ENCODE assay signal across 1 cellular context in genomic region chr4:184537269-184538022, GRCh38.
TF ChIP-seq lines count a peak whose summit lies in the region.

No MANE protein-coding gene starts in this region.

TF ChIP-seq in K562, 482 proteins besides CTCF, POLR2A, EP300 and RAD21 (continued from another document and continues in another):
- TF ChIP-seq, protein P1, sequence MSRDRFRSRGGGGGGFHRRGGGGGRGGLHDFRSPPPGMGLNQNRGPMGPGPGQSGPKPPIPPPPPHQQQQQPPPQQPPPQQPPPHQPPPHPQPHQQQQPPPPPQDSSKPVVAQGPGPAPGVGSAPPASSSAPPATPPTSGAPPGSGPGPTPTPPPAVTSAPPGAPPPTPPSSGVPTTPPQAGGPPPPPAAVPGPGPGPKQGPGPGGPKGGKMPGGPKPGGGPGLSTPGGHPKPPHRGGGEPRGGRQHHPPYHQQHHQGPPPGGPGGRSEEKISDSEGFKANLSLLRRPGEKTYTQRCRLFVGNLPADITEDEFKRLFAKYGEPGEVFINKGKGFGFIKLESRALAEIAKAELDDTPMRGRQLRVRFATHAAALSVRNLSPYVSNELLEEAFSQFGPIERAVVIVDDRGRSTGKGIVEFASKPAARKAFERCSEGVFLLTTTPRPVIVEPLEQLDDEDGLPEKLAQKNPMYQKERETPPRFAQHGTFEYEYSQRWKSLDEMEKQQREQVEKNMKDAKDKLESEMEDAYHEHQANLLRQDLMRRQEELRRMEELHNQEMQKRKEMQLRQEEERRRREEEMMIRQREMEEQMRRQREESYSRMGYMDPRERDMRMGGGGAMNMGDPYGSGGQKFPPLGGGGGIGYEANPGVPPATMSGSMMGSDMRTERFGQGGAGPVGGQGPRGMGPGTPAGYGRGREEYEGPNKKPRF (IDR thresholded peaks at IDR 0.05; ENCODE audit: low read depth, low read length) = no peak
- TF ChIP-seq MED1 (CRISPR knock-in tag; IDR thresholded peaks at IDR 0.05; ENCODE audit: borderline replicate concordance) (no peak), ETV6 (IDR thresholded peaks at IDR 0.05; ENCODE audit: borderline replicate concordance in 1 of 2, low read depth in 2 of 2, low read length in 1 of 2) (no peak; a peak in 1 of 4 replicates), ETV6 (CRISPR knock-in tag; IDR thresholded peaks at IDR 0.05; ENCODE audit: borderline replicate concordance) (no peak), NR3C1 (CRISPR knock-in tag; IDR thresholded peaks at IDR 0.05) (no peak), EP400 (IDR thresholded peaks at IDR 0.05) (peak; percentile 56), BCOR (IDR thresholded peaks at IDR 0.05) (no peak; the same call in none of the 2 replicates), SP1 (CRISPR knock-in tag; IDR thresholded peaks at IDR 0.05) (no peak), NFE2 (IDR thresholded peaks at IDR 0.05; ENCODE audit: low read depth) (no peak), FOS (IDR thresholded peaks at IDR 0.05; ENCODE audit: extremely low read depth, insufficient read length) (no peak), MCM7 (IDR thresholded peaks at IDR 0.05) (no peak), DMBX1 (CRISPR knock-in tag; IDR thresholded peaks at IDR 0.05; ENCODE audit: borderline replicate concordance) (no peak), ZBTB43 (CRISPR knock-in tag; IDR thresholded peaks at IDR 0.05) (no peak), RBM14 (IDR thresholded peaks at IDR 0.05; ENCODE audit: borderline replicate concordance, insufficient read depth, low read depth, low read length) (no peak), STAT5A (IDR thresholded peaks at IDR 0.05; ENCODE audit: borderline replicate concordance, low read length) (no peak; the same call in 1 of the 2 replicates), POLR2G (IDR thresholded peaks at IDR 0.05; ENCODE audit: low read depth, low read length) (peak; percentile 73), ZBTB5 (IDR thresholded peaks at IDR 0.05) (no peak), HDAC3 (IDR thresholded peaks at IDR 0.05; ENCODE audit: borderline replicate concordance, partially characterized antibody) (no peak), SOX6 (IDR thresholded peaks at IDR 0.05) (no peak), POLR3G (IDR thresholded peaks at IDR 0.05; ENCODE audit: extremely low read depth, insufficient read length, insufficient replicate concordance) (no peak), ZC3H4 (CRISPR knock-in tag; IDR thresholded peaks at IDR 0.05; ENCODE audit: borderline replicate concordance) (no peak), E2F6 (IDR thresholded peaks at IDR 0.05; ENCODE audit: borderline replicate concordance in 1 of 2, extremely low read depth in 1 of 2, insufficient read depth in 1 of 2, insufficient read length in 1 of 2, low read depth in 1 of 2, low read length in 1 of 2, poor library complexity in 1 of 2, severe bottlenecking in 1 of 2) (peak in 1 of 2 experiments; percentile 20), FOXA1 (IDR thresholded peaks at IDR 0.05; ENCODE audit: borderline replicate concordance) (no peak), ZNF655 (CRISPR knock-in tag; IDR thresholded peaks at IDR 0.05) (no peak), TEAD1 (CRISPR knock-in tag; IDR thresholded peaks at IDR 0.05) (peak; percentile 4 to 86; a peak in 2 of 4 replicates), ETS1 (conservative IDR thresholded peaks at IDR 0.05; ENCODE audit: control insufficient read depth, low read depth, low read length) (peak; percentile 76)
- TF ChIP-seq, protein P2, sequence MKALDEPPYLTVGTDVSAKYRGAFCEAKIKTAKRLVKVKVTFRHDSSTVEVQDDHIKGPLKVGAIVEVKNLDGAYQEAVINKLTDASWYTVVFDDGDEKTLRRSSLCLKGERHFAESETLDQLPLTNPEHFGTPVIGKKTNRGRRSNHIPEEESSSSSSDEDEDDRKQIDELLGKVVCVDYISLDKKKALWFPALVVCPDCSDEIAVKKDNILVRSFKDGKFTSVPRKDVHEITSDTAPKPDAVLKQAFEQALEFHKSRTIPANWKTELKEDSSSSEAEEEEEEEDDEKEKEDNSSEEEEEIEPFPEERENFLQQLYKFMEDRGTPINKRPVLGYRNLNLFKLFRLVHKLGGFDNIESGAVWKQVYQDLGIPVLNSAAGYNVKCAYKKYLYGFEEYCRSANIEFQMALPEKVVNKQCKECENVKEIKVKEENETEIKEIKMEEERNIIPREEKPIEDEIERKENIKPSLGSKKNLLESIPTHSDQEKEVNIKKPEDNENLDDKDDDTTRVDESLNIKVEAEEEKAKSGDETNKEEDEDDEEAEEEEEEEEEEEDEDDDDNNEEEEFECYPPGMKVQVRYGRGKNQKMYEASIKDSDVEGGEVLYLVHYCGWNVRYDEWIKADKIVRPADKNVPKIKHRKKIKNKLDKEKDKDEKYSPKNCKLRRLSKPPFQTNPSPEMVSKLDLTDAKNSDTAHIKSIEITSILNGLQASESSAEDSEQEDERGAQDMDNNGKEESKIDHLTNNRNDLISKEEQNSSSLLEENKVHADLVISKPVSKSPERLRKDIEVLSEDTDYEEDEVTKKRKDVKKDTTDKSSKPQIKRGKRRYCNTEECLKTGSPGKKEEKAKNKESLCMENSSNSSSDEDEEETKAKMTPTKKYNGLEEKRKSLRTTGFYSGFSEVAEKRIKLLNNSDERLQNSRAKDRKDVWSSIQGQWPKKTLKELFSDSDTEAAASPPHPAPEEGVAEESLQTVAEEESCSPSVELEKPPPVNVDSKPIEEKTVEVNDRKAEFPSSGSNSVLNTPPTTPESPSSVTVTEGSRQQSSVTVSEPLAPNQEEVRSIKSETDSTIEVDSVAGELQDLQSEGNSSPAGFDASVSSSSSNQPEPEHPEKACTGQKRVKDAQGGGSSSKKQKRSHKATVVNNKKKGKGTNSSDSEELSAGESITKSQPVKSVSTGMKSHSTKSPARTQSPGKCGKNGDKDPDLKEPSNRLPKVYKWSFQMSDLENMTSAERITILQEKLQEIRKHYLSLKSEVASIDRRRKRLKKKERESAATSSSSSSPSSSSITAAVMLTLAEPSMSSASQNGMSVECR (CRISPR knock-in tag; IDR thresholded peaks at IDR 0.05) = no peak; the same call in 1 of the 2 replicates
- TF ChIP-seq, protein P3, sequence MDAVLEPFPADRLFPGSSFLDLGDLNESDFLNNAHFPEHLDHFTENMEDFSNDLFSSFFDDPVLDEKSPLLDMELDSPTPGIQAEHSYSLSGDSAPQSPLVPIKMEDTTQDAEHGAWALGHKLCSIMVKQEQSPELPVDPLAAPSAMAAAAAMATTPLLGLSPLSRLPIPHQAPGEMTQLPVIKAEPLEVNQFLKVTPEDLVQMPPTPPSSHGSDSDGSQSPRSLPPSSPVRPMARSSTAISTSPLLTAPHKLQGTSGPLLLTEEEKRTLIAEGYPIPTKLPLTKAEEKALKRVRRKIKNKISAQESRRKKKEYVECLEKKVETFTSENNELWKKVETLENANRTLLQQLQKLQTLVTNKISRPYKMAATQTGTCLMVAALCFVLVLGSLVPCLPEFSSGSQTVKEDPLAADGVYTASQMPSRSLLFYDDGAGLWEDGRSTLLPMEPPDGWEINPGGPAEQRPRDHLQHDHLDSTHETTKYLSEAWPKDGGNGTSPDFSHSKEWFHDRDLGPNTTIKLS (IDR thresholded peaks at IDR 0.05; ENCODE audit: borderline replicate concordance, low read depth) = peak; percentile 71
- TF ChIP-seq, protein P4, sequence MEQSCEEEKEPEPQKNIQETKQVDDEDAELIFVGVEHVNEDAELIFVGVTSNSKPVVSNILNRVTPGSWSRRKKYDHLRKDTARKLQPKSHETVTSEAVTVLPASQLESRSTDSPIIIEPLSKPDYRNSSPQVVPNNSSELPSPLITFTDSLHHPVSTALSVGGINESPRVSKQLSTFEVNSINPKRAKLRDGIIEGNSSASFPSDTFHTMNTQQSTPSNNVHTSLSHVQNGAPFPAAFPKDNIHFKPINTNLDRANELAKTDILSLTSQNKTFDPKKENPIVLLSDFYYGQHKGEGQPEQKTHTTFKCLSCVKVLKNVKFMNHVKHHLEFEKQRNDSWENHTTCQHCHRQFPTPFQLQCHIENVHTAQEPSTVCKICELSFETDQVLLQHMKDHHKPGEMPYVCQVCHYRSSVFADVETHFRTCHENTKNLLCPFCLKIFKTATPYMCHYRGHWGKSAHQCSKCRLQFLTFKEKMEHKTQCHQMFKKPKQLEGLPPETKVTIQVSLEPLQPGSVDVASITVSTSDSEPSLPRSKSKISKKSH (CRISPR knock-in tag; IDR thresholded peaks at IDR 0.05) = no peak
- TF ChIP-seq, protein P5, sequence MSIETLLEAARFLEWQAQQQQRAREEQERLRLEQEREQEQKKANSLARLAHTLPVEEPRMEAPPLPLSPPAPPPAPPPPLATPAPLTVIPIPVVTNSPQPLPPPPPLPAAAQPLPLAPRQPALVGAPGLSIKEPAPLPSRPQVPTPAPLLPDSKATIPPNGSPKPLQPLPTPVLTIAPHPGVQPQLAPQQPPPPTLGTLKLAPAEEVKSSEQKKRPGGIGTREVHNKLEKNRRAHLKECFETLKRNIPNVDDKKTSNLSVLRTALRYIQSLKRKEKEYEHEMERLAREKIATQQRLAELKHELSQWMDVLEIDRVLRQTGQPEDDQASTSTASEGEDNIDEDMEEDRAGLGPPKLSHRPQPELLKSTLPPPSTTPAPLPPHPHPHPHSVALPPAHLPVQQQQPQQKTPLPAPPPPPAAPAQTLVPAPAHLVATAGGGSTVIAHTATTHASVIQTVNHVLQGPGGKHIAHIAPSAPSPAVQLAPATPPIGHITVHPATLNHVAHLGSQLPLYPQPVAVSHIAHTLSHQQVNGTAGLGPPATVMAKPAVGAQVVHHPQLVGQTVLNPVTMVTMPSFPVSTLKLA (conservative IDR thresholded peaks at IDR 0.05) = peak in 1 of 2 experiments; percentile 41; a peak in 2 of 4 replicates
- TF ChIP-seq, protein P6, sequence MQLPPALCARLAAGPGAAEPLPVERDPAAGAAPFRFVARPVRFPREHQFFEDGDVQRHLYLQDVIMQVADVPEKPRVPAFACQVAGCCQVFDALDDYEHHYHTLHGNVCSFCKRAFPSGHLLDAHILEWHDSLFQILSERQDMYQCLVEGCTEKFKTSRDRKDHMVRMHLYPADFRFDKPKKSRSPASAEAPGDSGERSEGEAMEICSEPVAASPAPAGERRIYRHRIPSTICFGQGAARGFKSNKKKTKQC (CRISPR knock-in tag; IDR thresholded peaks at IDR 0.05) = no peak
- TF ChIP-seq, protein P7, sequence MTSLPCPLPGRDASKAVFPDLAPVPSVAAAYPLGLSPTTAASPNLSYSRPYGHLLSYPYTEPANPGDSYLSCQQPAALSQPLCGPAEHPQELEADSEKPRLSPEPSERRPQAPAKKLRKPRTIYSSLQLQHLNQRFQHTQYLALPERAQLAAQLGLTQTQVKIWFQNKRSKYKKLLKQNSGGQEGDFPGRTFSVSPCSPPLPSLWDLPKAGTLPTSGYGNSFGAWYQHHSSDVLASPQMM (CRISPR knock-in tag; IDR thresholded peaks at IDR 0.05) = no peak
